2 cellular contexts compared by ENCODE assay signal in the genomic region with DNA sequence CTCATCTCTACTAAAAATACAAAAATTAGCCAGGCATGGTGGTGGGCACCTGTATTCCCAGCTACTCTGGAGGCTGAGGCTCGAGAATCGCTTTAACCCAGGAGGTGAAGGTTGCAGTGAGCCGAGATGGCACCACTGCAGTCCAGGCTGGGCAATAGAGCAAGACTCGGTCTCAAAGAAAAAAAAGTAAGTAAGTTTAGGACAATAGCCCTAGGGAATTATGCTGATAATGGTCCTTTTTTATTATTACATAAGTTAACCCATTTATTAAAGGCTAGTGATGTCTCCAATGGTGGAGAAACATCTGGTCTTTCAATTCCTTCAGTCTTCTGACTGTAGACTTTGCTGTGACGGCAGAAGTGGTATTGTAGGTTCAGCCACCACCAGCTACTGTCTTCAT.
TF ChIP-seq lines count a peak whose summit lies in the region.

No MANE protein-coding gene starts in this region.

TF ChIP-seq in HCT116, 20 proteins besides CTCF, POLR2A, EP300 and RAD21:
- no peak for TF ChIP-seq TCF7L2 (IDR thresholded peaks at IDR 0.05; ENCODE audit: borderline replicate concordance, extremely low read depth, insufficient read depth, insufficient read length)
- no peak for TF ChIP-seq ZBTB33 (IDR thresholded peaks at IDR 0.05; ENCODE audit: extremely low read depth, insufficient replicate concordance, low read length)
- TF ChIP-seq, protein P1, sequence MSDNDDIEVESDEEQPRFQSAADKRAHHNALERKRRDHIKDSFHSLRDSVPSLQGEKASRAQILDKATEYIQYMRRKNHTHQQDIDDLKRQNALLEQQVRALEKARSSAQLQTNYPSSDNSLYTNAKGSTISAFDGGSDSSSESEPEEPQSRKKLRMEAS (IDR thresholded peaks at IDR 0.05): no peak
- no peak for TF ChIP-seq EZH2phosphoT487 (IDR thresholded peaks at IDR 0.05; ENCODE audit: borderline replicate concordance)
- no peak for TF ChIP-seq SRF (IDR thresholded peaks at IDR 0.05; ENCODE audit: low read depth)
- TF ChIP-seq CEBPB (IDR thresholded peaks at IDR 0.05; ENCODE audit: low read depth): no peak
- no peak for TF ChIP-seq ATF3 (IDR thresholded peaks at IDR 0.05)
- no peak for TF ChIP-seq CBX3 (IDR thresholded peaks at IDR 0.05; ENCODE audit: low read depth)
- TF ChIP-seq EZH2 (IDR thresholded peaks at IDR 0.05): no peak
- no peak for TF ChIP-seq ZNF274 (IDR thresholded peaks at IDR 0.05; ENCODE audit: low read depth, low read length)
- TF ChIP-seq FOSL1 (IDR thresholded peaks at IDR 0.05; ENCODE audit: low read depth): no peak
- TF ChIP-seq JUND (IDR thresholded peaks at IDR 0.05): no peak
- TF ChIP-seq YY1 (IDR thresholded peaks at IDR 0.05; ENCODE audit: extremely low read depth, insufficient replicate concordance, low read depth, low read length): no peak
- no peak for TF ChIP-seq EGR1 (IDR thresholded peaks at IDR 0.05; ENCODE audit: low read depth)
- TF ChIP-seq SIN3A (IDR thresholded peaks at IDR 0.05; ENCODE audit: low read depth): no peak

TF ChIP-seq in endothelial cell of umbilical vein, 7 proteins besides CTCF, POLR2A, EP300 and RAD21:
- no peak for TF ChIP-seq POLR2AphosphoS5 (IDR thresholded peaks at IDR 0.05; ENCODE audit: insufficient read depth, low read depth, low read length)
- no peak for TF ChIP-seq EZH2 (IDR thresholded peaks at IDR 0.05; ENCODE audit: borderline replicate concordance, low read depth, low read length, severe bottlenecking)
- TF ChIP-seq, protein P1 (IDR thresholded peaks at IDR 0.05; ENCODE audit: insufficient read depth, insufficient read length): no peak
- TF ChIP-seq JUN (IDR thresholded peaks at IDR 0.05; ENCODE audit: borderline replicate concordance, insufficient read depth, insufficient read length, low read depth): no peak
- TF ChIP-seq GATA2 (IDR thresholded peaks at IDR 0.05; ENCODE audit: insufficient read depth, insufficient read length, low read depth, low read length): no peak
- TF ChIP-seq FOS (IDR thresholded peaks at IDR 0.05; ENCODE audit: borderline replicate concordance, insufficient read depth, low read length): no peak
- TF ChIP-seq MYC (IDR thresholded peaks at IDR 0.05; ENCODE audit: low read depth, low read length): no peak
